8 cellular contexts compared by ENCODE assay signal in genomic region chr19:37594982-37595382, GRCh38. TPM values are rescaled to one million over a fixed set of nuclear protein-coding genes. Genes with fewer than 3 reads are reported as not detected.
DNase-seq lines count a peak whose midpoint lies in the region; ATAC-seq and TF ChIP-seq lines count a peak whose summit lies in the region.

No MANE protein-coding gene starts in this region.

- no peaks in the 10 kb centered on the region for H3K27me3 ChIP-seq in Caco-2 (replicated peaks; ENCODE audit: control insufficient read depth, insufficient read depth, low read length)

- CTCF ChIA-PET in Caco-2 (lab: Charles Lee), result interaction anchor here (0.5 to 1.1 kb wide), 2 partner anchors 12 to 124 kb away, joined by 3 read pairs; partner anchors contain the start of gene ZNF607

- no TSS peak for BruUV-seq in Caco-2 (replicated peaks; lab: Mats Ljungman, UMichigan)

- intact Hi-C loops in Caco-2 (cut with micrococcal nuclease; ENCODE audit: unreplicated experiment), result loop anchor here (1.0 to 2.0 kb wide), 4 partner anchors 61 to 224 kb away; partner anchors contain the start of genes ZNF527, ZNF573 and ZNF607

- H3K4me1 Mint-ChIP-seq in Caco-2 (ENCODE audit: low read depth, unreplicated experiment) (peaks cover 15% of the 10 kb centered on the region), nephron progenitor cell (peaks cover 19% of the 10 kb centered on the region)
- peaks cover 26% of the 10 kb centered on the region for H3K4me1 Mint-ChIP-seq in stimulated activated naive CD8-positive, alpha-beta T cell treated with anti-CD3 and anti-CD28 coated beads, Interleukin-15, Interleukin-2, amounts not matched to agents 100 ng/mL and 50 ng/mL, for 24 hours (ENCODE audit: low read depth)

- peak overlapping the region; percentile 73 for H3K4me3 ChIP-seq in Caco-2 (ENCODE audit: low read depth, low read length)

- peaks cover 4% of the 10 kb centered on the region for H3K9me3 ChIP-seq in Caco-2

- H3K4me3 Mint-ChIP-seq in Caco-2 (ENCODE audit: unreplicated experiment) (peak overlapping the region; percentile 95), nephron progenitor cell (peak overlapping the region; percentile 95)
- H3K4me3 Mint-ChIP-seq in stimulated activated naive CD8-positive, alpha-beta T cell treated with anti-CD3 and anti-CD28 coated beads, Interleukin-15, Interleukin-2, amounts not matched to agents 100 ng/mL and 50 ng/mL, for 24 hours, result peak overlapping the region; percentile 97

- TF ChIP-seq POLR2A in erythroblast (IDR thresholded peaks at IDR 0.05; ENCODE audit: low read length), result no peak

- no peak for DNase-seq in Caco-2
- peak; percentile 72 for DNase-seq in NCI-H1092 treated with DMSO at 0.1 percent for 48 hours (lab: John Stamatoyannopoulos, UW)
- peak; percentile 79 for DNase-seq in activated CD8-positive, alpha-beta memory T cell treated with anti-CD3 and anti-CD28 coated beads, Interleukin-2, amount 50 U/mL, for 48 hours
- DNase-seq in erythroblast (lab: John Stamatoyannopoulos, UW), result peak; percentile 71 to 73
- peak; percentile 36 for DNase-seq in nephron progenitor cell
- DNase-seq in NCI-H2196 (lab: John Stamatoyannopoulos, UW; ENCODE audit: unreplicated experiment), result no peak

- peaks cover 20% of the 10 kb centered on the region for H3K36me3 Mint-ChIP-seq in Caco-2 (ENCODE audit: insufficient read depth, unreplicated experiment)
- peaks cover 34% of the 10 kb centered on the region for H3K36me3 Mint-ChIP-seq in nephron progenitor cell (ENCODE audit: low read depth)
- H3K36me3 Mint-ChIP-seq in stimulated activated naive CD8-positive, alpha-beta T cell treated with anti-CD3 and anti-CD28 coated beads, Interleukin-15, Interleukin-2, amounts not matched to agents 100 ng/mL and 50 ng/mL, for 24 hours (ENCODE audit: low read depth), result peaks cover 39% of the 10 kb centered on the region

- peak overlapping the region; percentile 98 for H3K27ac Mint-ChIP-seq in Caco-2 (ENCODE audit: unreplicated experiment)
- peak overlapping the region; percentile 98 for H3K27ac Mint-ChIP-seq in nephron progenitor cell
- peak overlapping the region; percentile 99 for H3K27ac Mint-ChIP-seq in stimulated activated naive CD8-positive, alpha-beta T cell treated with anti-CD3 and anti-CD28 coated beads, Interleukin-15, Interleukin-2, amounts not matched to agents 100 ng/mL and 50 ng/mL, for 24 hours

- ATAC-seq in GM21825 (IDR thresholded peaks at IDR 0.05; ENCODE audit: unreplicated experiment), result peak; percentile 26

- POLR2A ChIA-PET in Caco-2 (lab: Charles Lee), result interaction anchor here (1.0 to 1.5 kb wide), 3 partner anchors 125 to 278 kb away, joined by 3 to 7 read pairs (median 5); partner anchors contain the start of genes ZNF527 and ZNF607

- H3K36me3 ChIP-seq in Caco-2 (ENCODE audit: control insufficient read depth, insufficient read depth, low read length), result no peaks in the 10 kb centered on the region

- H3K4me1 ChIP-seq in Caco-2, result no peaks in the 10 kb centered on the region

- H3K27me3 Mint-ChIP-seq in Caco-2 (ENCODE audit: insufficient read depth, unreplicated experiment) (no peaks in the 10 kb centered on the region), nephron progenitor cell (ENCODE audit: low read depth, poor library complexity) (peaks cover 21% of the 10 kb centered on the region)
- no peaks in the 10 kb centered on the region for H3K27me3 Mint-ChIP-seq in stimulated activated naive CD8-positive, alpha-beta T cell treated with anti-CD3 and anti-CD28 coated beads, Interleukin-15, Interleukin-2, amounts not matched to agents 100 ng/mL and 50 ng/mL, for 24 hours

- TF ChIP-seq CTCF in Caco-2 (IDR thresholded peaks at IDR 0.05; ENCODE audit: insufficient read depth in 1 of 2, low read depth in 1 of 2, low read length in 1 of 2, severe bottlenecking in 1 of 2, unreplicated experiment in 1 of 2) (no peak), nephron progenitor cell (IDR thresholded peaks at IDR 0.05) (no peak)

- peaks cover 10% of the 10 kb centered on the region for H3K9me3 Mint-ChIP-seq in Caco-2 (ENCODE audit: unreplicated experiment)
- peaks cover 52% of the 10 kb centered on the region for H3K9me3 Mint-ChIP-seq in nephron progenitor cell
- peaks cover 24% of the 10 kb centered on the region for H3K9me3 Mint-ChIP-seq in stimulated activated naive CD8-positive, alpha-beta T cell treated with anti-CD3 and anti-CD28 coated beads, Interleukin-15, Interleukin-2, amounts not matched to agents 100 ng/mL and 50 ng/mL, for 24 hours

RNA-seq across cellular contexts. Expression of gene ZNF540, which starts 0.3 kb away (rescaled TPM):
- 0.36 TPM in 1 of 2 replicates, not detected in the other for total RNA-seq in Caco-2 (2022)

RNA-seq across cellular contexts. Expression of gene ZNF571, which starts 0.4 kb away (rescaled TPM):
- total RNA-seq in Caco-2 (2022), result 1.4 and 3.6 TPM in 2 replicates

Comparison
In these comparisons a context has a peak if more than half of its experiments do, and no peak if none do; other contexts are left out.
1. DNase-seq: peak in NCI-H1092 treated with DMSO at 0.1 percent for 48 hours (single experiment), activated CD8-positive, alpha-beta memory T cell treated with anti-CD3 and anti-CD28 coated beads, Interleukin-2, amount 50 U/mL, for 48 hours (single experiment), erythroblast (2 of 2) and nephron progenitor cell (single experiment); none in Caco-2 (0 of 2) and NCI-H2196 (single experiment).
2. Peak in every context shown above with its lines, with median percentiles within 50 percentile points of each other: H3K27ac Mint-ChIP-seq and H3K4me3 Mint-ChIP-seq.